8 cellular contexts compared by ENCODE assay signal in the genomic region with DNA sequence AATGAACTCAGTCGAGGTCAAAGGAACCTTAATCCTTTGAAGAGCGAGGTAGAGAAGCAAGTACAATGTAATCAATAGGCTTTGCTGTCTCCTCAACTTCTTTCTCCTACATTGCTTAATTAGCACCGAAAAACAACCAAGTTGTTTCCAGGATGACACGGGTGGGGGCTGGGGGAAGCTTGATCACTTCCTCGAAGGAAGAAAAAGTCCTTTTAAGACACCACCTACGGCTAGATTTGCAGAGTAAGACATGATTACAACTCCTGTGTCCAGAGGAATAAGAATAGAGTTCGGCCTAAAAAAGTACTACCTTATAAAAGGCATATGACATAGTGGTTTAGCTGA. TPM values are rescaled to one million over a fixed set of nuclear protein-coding genes. Genes with fewer than 3 reads are reported as not detected.
A peak's percentile ranks its signal among the peaks of the same experiment; 100 is the strongest.
DNase-seq lines count a peak whose midpoint lies in the region; ATAC-seq, FAIRE-seq and TF ChIP-seq lines count a peak whose summit lies in the region.

No MANE protein-coding gene starts in this region.

- no peaks in the 10 kb centered on the region for H3K27me3 Mint-ChIP-seq in type B pancreatic cell

- ATAC-seq in GM19351 (IDR thresholded peaks at IDR 0.05; ENCODE audit: unreplicated experiment), result no peak

- no peaks in the 10 kb centered on the region for H3K27me3 ChIP-seq in bronchial epithelial cell (ENCODE audit: control insufficient read depth, insufficient read depth, low read length)

- H3K36me3 Mint-ChIP-seq in type B pancreatic cell, result peaks cover 7% of the 10 kb centered on the region

- FAIRE-seq in bronchial epithelial cell (lab: Jason Lieb, UNC), result no peak

- peaks cover 18% of the 10 kb centered on the region for H3K4me1 Mint-ChIP-seq in type B pancreatic cell (ENCODE audit: unreplicated experiment)

- peak; percentile 34 for DNase-seq in NOMO-1 treated with DMSO at 0.1 percent for 48 hours (lab: John Stamatoyannopoulos, UW; ENCODE audit: unreplicated experiment)
- DNase-seq in NOMO-1 (lab: John Stamatoyannopoulos, UW; ENCODE audit: unreplicated experiment in 2 of 2), result no peak
- peak; percentile 60 for DNase-seq in NCI-H82 treated with DMSO at 0.1 percent for 48 hours (lab: John Stamatoyannopoulos, UW; ENCODE audit: unreplicated experiment)
- DNase-seq in bronchial epithelial cell (ENCODE audit: low read depth), result no peak
- peak; percentile 28 to 68 for DNase-seq in lung microvascular endothelial cell (ENCODE audit: low read depth in 2 of 2)
- no peak for DNase-seq in type B pancreatic cell (ENCODE audit: extremely low spot score, unreplicated experiment)
- DNase-seq in KG1 (lab: John Stamatoyannopoulos, UW), result no peak

- H3K36me3 ChIP-seq in bronchial epithelial cell (ENCODE audit: control insufficient read depth, insufficient read depth, low read length), result no peaks in the 10 kb centered on the region

- no peaks in the 10 kb centered on the region for H3K9me3 Mint-ChIP-seq in type B pancreatic cell

- no peak for TF ChIP-seq CTCF in bronchial epithelial cell (IDR thresholded peaks at IDR 0.05; ENCODE audit: insufficient read depth, low read length, severe bottlenecking)
- no peak for TF ChIP-seq CTCF in type B pancreatic cell (conservative IDR thresholded peaks at IDR 0.05)

- H3K4me3 Mint-ChIP-seq in type B pancreatic cell, result peak overlapping the region; percentile 96

- peak overlapping the region; percentile 71 for H3K4me3 ChIP-seq in bronchial epithelial cell (ENCODE audit: low read depth, low read length)

- peak overlapping the region; percentile 100 for H3K27ac Mint-ChIP-seq in type B pancreatic cell

RNA-seq across cellular contexts. Expression of gene ARRDC3, which starts 0.8 kb away (rescaled TPM):
- 70.3 and 125 TPM in 2 replicates for total RNA-seq in bronchial epithelial cell
- 61.0 and 95.6 TPM in 2 replicates for total RNA-seq in lung microvascular endothelial cell
- total RNA-seq in type B pancreatic cell (ENCODE audit: low replicate concordance), result 98.6 and 109 TPM in 2 replicates

Comparison
In these comparisons a context has a peak if more than half of its experiments do, and no peak if none do; other contexts are left out.
1. DNase-seq: peak in NOMO-1 treated with DMSO at 0.1 percent for 48 hours (single experiment), NCI-H82 treated with DMSO at 0.1 percent for 48 hours (single experiment) and lung microvascular endothelial cell (2 of 2); none in NOMO-1 (0 of 2), bronchial epithelial cell (single experiment), type B pancreatic cell (single experiment) and KG1 (single experiment).